Comparison of ENCODE assay signal across 22 cellular contexts in genomic region chr17:3954921-3955320, GRCh38. TPM values are rescaled to one million over a fixed set of nuclear protein-coding genes. Genes with fewer than 3 reads are reported as not detected.
DNase-seq lines count a peak whose midpoint lies in the region; ATAC-seq, FAIRE-seq and TF ChIP-seq lines count a peak whose summit lies in the region.
"Had no signal": no experiment of that assay in that cellular context is flagged by ENCODE, and none has a peak within 500 bp of the region (broad histone marks: within the 10 kb centered on the region; RNA-seq: fewer than 3 reads in every experiment).

No MANE protein-coding gene starts in this region.

- no peak overlapping the region for H4K5ac ChIP-seq in H1 (ENCODE audit: insufficient read length, low read depth, low read length)

- TF ChIP-seq EP300 in H1 (IDR thresholded peaks at IDR 0.05; ENCODE audit: borderline replicate concordance in 1 of 2, low read depth in 2 of 2, low read length in 2 of 2), result no peak

- no peak overlapping the region for H2BK120ac ChIP-seq in H1 (replicated peaks; ENCODE audit: low read depth, low read length)

- H3K27ac ChIP-seq in left ventricle myocardium inferior (replicated peaks) (peak overlapping the region; percentile 54), H1 (ENCODE audit: low read depth, low read length) (no peak overlapping the region)
- H3K27ac ChIP-seq: HL-60, PC-9 had no signal

- no peak overlapping the region for H2BK15ac ChIP-seq in H1 (ENCODE audit: low read length)

- no peak overlapping the region for H2AFZ ChIP-seq in H1 (ENCODE audit: low read length)
- H2AFZ ChIP-seq: PC-9 had no signal

- H3K9me3 ChIP-seq in left ventricle myocardium inferior (replicated peaks), result no peaks in the 10 kb centered on the region
- no peaks in the 10 kb centered on the region for H3K9me3 ChIP-seq in H1 (ENCODE audit: insufficient read depth in 2 of 2, low read depth in 1 of 2, low read length in 1 of 2)

- H3K4me2 ChIP-seq in H1 (ENCODE audit: insufficient read depth in 1 of 2, low read depth in 2 of 2, low read length in 2 of 2), result no peak overlapping the region
- H3K4me2 ChIP-seq: PC-9 had no signal

- H3K23me2 ChIP-seq in H1 (ENCODE audit: low read depth, low read length), result no peaks in the 10 kb centered on the region

- H3K23ac ChIP-seq in H1 (ENCODE audit: insufficient read length), result no peak overlapping the region

- H3K18ac ChIP-seq in H1 (ENCODE audit: extremely low read depth, low read length), result peak overlapping the region; percentile 51; the same call in 1 of the 2 replicates

- ATAC-seq in left ventricle myocardium superior (no peak), GM21381 (IDR thresholded peaks at IDR 0.05; ENCODE audit: unreplicated experiment) (no peak), HG02588 (IDR thresholded peaks at IDR 0.05; ENCODE audit: unreplicated experiment) (no peak)

- POLR2A ChIA-PET in H1 (lab: Charles Lee; ENCODE audit: partially characterized antibody), result interaction anchor here (1.0 to 1.1 kb wide), 2 partner anchors 9 to 16 kb away, joined by 3 to 4 read pairs; no protein-coding TSS in a partner anchor

- intact Hi-C loops in left ventricle myocardium inferior (cut with micrococcal nuclease) (no loop called here), left ventricle myocardium superior (cut with micrococcal nuclease) (no loop called here)

- H3K27me3 ChIP-seq in left ventricle myocardium inferior (ENCODE audit: low read depth) (no peaks in the 10 kb centered on the region), H7 (ENCODE audit: control insufficient read depth, insufficient read depth, low read length) (no peaks in the 10 kb centered on the region), H1 (replicated peaks in 1 of 4; ENCODE audit: control insufficient read depth in 3 of 4, extremely low read depth in 1 of 4, insufficient read depth in 3 of 4, low read length in 3 of 4) (no peaks in the 10 kb centered on the region)

- TF ChIP-seq CTCF in left ventricle myocardium inferior (IDR thresholded peaks at IDR 0.05; ENCODE audit: borderline replicate concordance), result no peak
- TF ChIP-seq CTCF in H1 (IDR thresholded peaks at IDR 0.05; ENCODE audit: control extremely low read depth in 1 of 3, insufficient read depth in 1 of 3, low read depth in 1 of 3, low read length in 3 of 3), result no peak
- TF ChIP-seq CTCF in foreskin fibroblast (IDR thresholded peaks at IDR 0.05; ENCODE audit: low read depth, low read length), result no peak

- WGBS in H1 (ENCODE audit: extremely low coverage in 1 of 2, insufficient coverage in 1 of 2, insufficient read length in 1 of 2, insufficient replicate concordance in 2 of 2, low coverage in 1 of 2, low lambda C conversion rate in 2 of 2, missing lambda C conversion rate in 1 of 2), 2 experiments, result 86% methylated on average over 12 of the region's 12 CpGs; no CpG with 5 or more reads in 1 of the 2 experiments

- DNase-seq in left ventricle myocardium inferior (no peak), left ventricle myocardium superior (no peak), H7 (peak; percentile 73), H1 (ENCODE audit: low read depth in 1 of 2, low spot score in 2 of 2) (no peak), retina (peak; percentile 22), foreskin fibroblast (no peak)
- DNase-seq: ACHN; AML-193; CD8-positive, alpha-beta memory T cell; DMS79; HCEC 1CT; MV-4-11; NCI-H1417 treated with DMSO at 0.1 percent for 48 hours; NCI-H1930; NCI-H2171; NCI-H446 treated with DMSO at 0.1 percent for 48 hours had no signal

- no peak overlapping the region for H3K4me3 ChIP-seq in left ventricle myocardium inferior
- no peak overlapping the region for H3K4me3 ChIP-seq in H7 (ENCODE audit: insufficient read depth, low read depth, low read length)
- no peak overlapping the region for H3K4me3 ChIP-seq in H1 (ENCODE audit: extremely low read depth in 1 of 4, insufficient read depth in 2 of 4, low read depth in 3 of 4, low read length in 4 of 4)
- H3K4me3 ChIP-seq in foreskin fibroblast (ENCODE audit: low read depth in 1 of 2, low read length in 2 of 2), result no peak overlapping the region
- H3K4me3 ChIP-seq: PC-9 had no signal

- no peaks in the 10 kb centered on the region for H3K79me2 ChIP-seq in H1 (ENCODE audit: control insufficient read depth in 1 of 2, insufficient read depth in 2 of 2, low read length in 2 of 2)

- H4K91ac ChIP-seq in H1 (replicated peaks; ENCODE audit: insufficient read length, low read length), result peak overlapping the region; percentile 22

- H2BK5ac ChIP-seq in H1 (ENCODE audit: low read depth, low read length), result no peak overlapping the region; the same call in 1 of the 2 replicates

- no peak overlapping the region for H3K14ac ChIP-seq in H1 (ENCODE audit: insufficient read length)

- TF ChIP-seq RAD21 in H1 (IDR thresholded peaks at IDR 0.05 in 1 of 2, conservative IDR thresholded peaks at IDR 0.05 in 1 of 2; ENCODE audit: low read depth in 2 of 2, low read length in 2 of 2), result no peak

- no peak overlapping the region for H3K56ac ChIP-seq in H1 (replicated peaks; ENCODE audit: insufficient read length, low read depth, low read length)

- no peak for FAIRE-seq in H1 (lab: Jason Lieb, UNC)
- FAIRE-seq: D721Med had no signal

- no peak for TF ChIP-seq POLR2A in H1 (IDR thresholded peaks at IDR 0.05; ENCODE audit: control extremely low read depth in 1 of 2, low read depth in 2 of 2, low read length in 2 of 2)

- H3K36me3 ChIP-seq in left ventricle myocardium inferior (no peaks in the 10 kb centered on the region), H7 (replicated peaks; ENCODE audit: control insufficient read depth, insufficient read depth, low read length) (no peaks in the 10 kb centered on the region), H1 (ENCODE audit: control insufficient read depth in 2 of 4, insufficient read depth in 4 of 4, low read length in 3 of 4) (no peaks in the 10 kb centered on the region)

- CTCF ChIA-PET in H1 (lab: Charles Lee; ENCODE audit: partially characterized antibody), result interaction anchor here (0.6 to 1.4 kb wide), 2 partner anchors 9 to 51 kb away, joined by 3 read pairs; no protein-coding TSS in a partner anchor

- H3K4me1 ChIP-seq in left ventricle myocardium inferior (peaks cover 23% of the 10 kb centered on the region), H1 (replicated peaks in 1 of 4; ENCODE audit: control insufficient read depth in 3 of 4, insufficient read depth in 4 of 4, low read length in 3 of 4) (peaks cover 0 to 37% (median 21%) of the 10 kb centered on the region in 4 experiments; a peak in 6 of 7 replicates)

- H2BK20ac ChIP-seq in H1 (ENCODE audit: low read length), result 0 out of 2 replicates have a peak overlapping the region, but pooled peaks have one; percentile 48

- H3K9ac ChIP-seq in H1 (replicated peaks in 1 of 4; ENCODE audit: extremely low read depth in 1 of 4, low read depth in 3 of 4, low read length in 3 of 4), result no peak overlapping the region

- H3K79me1 ChIP-seq in H1 (ENCODE audit: low read depth, low read length), result no peaks in the 10 kb centered on the region; the same call in none of the 2 replicates

- peaks cover 0 to 3% of the 10 kb centered on the region in 2 experiments for H4K20me1 ChIP-seq in H1 (replicated peaks in 1 of 2; ENCODE audit: control insufficient read depth in 1 of 2, insufficient read depth in 2 of 2, low read length in 2 of 2)

- H3K4ac ChIP-seq in H1 (replicated peaks; ENCODE audit: insufficient read length, low read depth, low read length), result no peak overlapping the region

- no peak overlapping the region for H4K8ac ChIP-seq in H1 (ENCODE audit: extremely low read depth, insufficient read depth, low read length)

- H2AK5ac ChIP-seq in H1 (ENCODE audit: low read depth, low read length), result no peak overlapping the region

- H2BK12ac ChIP-seq in H1 (ENCODE audit: low read depth, low read length), result peak overlapping the region; percentile 68; the same call in 1 of the 2 replicates

TF ChIP-seq in H1, 55 proteins besides CTCF, POLR2A, EP300 and RAD21 (continues in another document):
- TF ChIP-seq JUND (IDR thresholded peaks at IDR 0.05; ENCODE audit: low read length), result no peak
- no peak for TF ChIP-seq SP2 (IDR thresholded peaks at IDR 0.05; ENCODE audit: low read length)
- TF ChIP-seq GABPA (IDR thresholded peaks at IDR 0.05; ENCODE audit: borderline replicate concordance, insufficient read depth, low read length), result no peak
- TF ChIP-seq TAF1 (IDR thresholded peaks at IDR 0.05; ENCODE audit: low read depth, low read length), result no peak
- no peak for TF ChIP-seq EGR1 (IDR thresholded peaks at IDR 0.05; ENCODE audit: borderline replicate concordance, low read depth, low read length)
- no peak for TF ChIP-seq CHD2 (IDR thresholded peaks at IDR 0.05; ENCODE audit: low read length)
- no peak for TF ChIP-seq POLR2AphosphoS5 (IDR thresholded peaks at IDR 0.05; ENCODE audit: low read depth, low read length)
- no peak for TF ChIP-seq SP1 (IDR thresholded peaks at IDR 0.05; ENCODE audit: low read depth, low read length)
- TF ChIP-seq RFX5 (IDR thresholded peaks at IDR 0.05; ENCODE audit: borderline replicate concordance, low read depth, low read length), result no peak
- no peak for TF ChIP-seq SRF (IDR thresholded peaks at IDR 0.05; ENCODE audit: low read depth, low read length)

RNA-seq across cellular contexts. Expression of gene ATP2A3, which starts 9.3 kb away (rescaled TPM):
- total RNA-seq in left ventricle myocardium inferior, result 8.6 TPM
- total RNA-seq in left ventricle myocardium superior, result 5.8 TPM
- total RNA-seq in H7 (2014; rRNA removed; shearing (Covaris generic)), result 5.7 and 5.8 TPM in 2 replicates
- 32.0 and 32.5 TPM in 2 replicates for total RNA-seq in H1 (2021; fragmentation: NEBNext Ultra II Directional; extraction: Animal tissue kit (Norgen Biotek cat#: 25700))
- polyA plus RNA-seq in H1 (2011; rRNA removed), result 18.4 and 28.7 TPM in 2 replicates
- 17.3 TPM for polyA plus RNA-seq in H1 (2011; cell fraction: cytosol; rRNA removed)
- polyA plus RNA-seq in H1 (2011; cell fraction: nucleus; rRNA removed), result 53.0 TPM
- polyA plus RNA-seq in H1 (2012, experiment 1 of 2), result 15.4 to 27.6 TPM (median 23.1 TPM) in 4 replicates
- 16.2 TPM for polyA plus RNA-seq in H1 (2012, experiment 2 of 2)
- 40.2 TPM for polyA plus RNA-seq in H1 (2013, experiment 1 of 2)
- 37.1 TPM for polyA plus RNA-seq in H1 (2013, experiment 2 of 2)
- 12.7 and 14.2 TPM in 2 replicates for polyA minus RNA-seq in H1 (2011; rRNA and poly(A)+ RNA removed)
- 13.9 TPM for polyA minus RNA-seq in H1 (2011; cell fraction: cytosol; rRNA and poly(A)+ RNA removed)
- polyA minus RNA-seq in H1 (2011; cell fraction: nucleus; rRNA and poly(A)+ RNA removed), result 22.1 TPM

RNA-seq across cellular contexts. Expression of gene P2RX1, which starts 38.7 kb away (rescaled TPM):
- total RNA-seq in left ventricle myocardium inferior (0.55 TPM), left ventricle myocardium superior (0.17 TPM)
- total RNA-seq in H7 (2014; rRNA removed; shearing (Covaris generic)), result 0.10 and 0.33 TPM in 2 replicates
- 0.19 and 0.45 TPM in 2 replicates for total RNA-seq in H1 (2021; fragmentation: NEBNext Ultra II Directional; extraction: Animal tissue kit (Norgen Biotek cat#: 25700))
- polyA plus RNA-seq in H1 (2011; rRNA removed), result 1.1 and 1.6 TPM in 2 replicates
- polyA plus RNA-seq in H1 (2011; cell fraction: cytosol; rRNA removed), result 1.2 TPM
- 4.8 TPM for polyA plus RNA-seq in H1 (2011; cell fraction: nucleus; rRNA removed)
- polyA plus RNA-seq in H1 (2012, experiment 1 of 2), result 0.48 to 1.1 TPM (median 0.83 TPM) in 4 replicates
- 0.29 TPM for polyA plus RNA-seq in H1 (2012, experiment 2 of 2)
- polyA plus RNA-seq in H1 (2013, experiment 1 of 2), result 0.83 TPM
- 0.64 TPM for polyA plus RNA-seq in H1 (2013, experiment 2 of 2)
- polyA minus RNA-seq in H1 (2011; rRNA and poly(A)+ RNA removed), result 0.51 and 1.0 TPM in 2 replicates
- polyA minus RNA-seq in H1 (2011; cell fraction: cytosol; rRNA and poly(A)+ RNA removed), result 0.66 TPM
- 1.1 TPM for polyA minus RNA-seq in H1 (2011; cell fraction: nucleus; rRNA and poly(A)+ RNA removed)
- total RNA-seq: G401, PC-9 had no signal
- polyA plus RNA-seq: CD8-positive, alpha-beta memory T cell had no signal

Comparison
In these comparisons a context has a peak if more than half of its experiments do, and no peak if none do; other contexts are left out.
1. DNase-seq: peak in H7 (single experiment) and retina (single experiment); none in left ventricle myocardium inferior (single experiment), left ventricle myocardium superior (single experiment), H1 (0 of 2) and foreskin fibroblast (0 of 2).